18 cellular contexts compared by ENCODE assay signal in genomic region chr20:4493386-4493785, GRCh38.
"Had no signal": no experiment of that assay in that cellular context is flagged by ENCODE, and none has a peak within 500 bp of the region (broad histone marks: within the 10 kb centered on the region; RNA-seq: fewer than 3 reads in every experiment).

No MANE protein-coding gene starts in this region.

- H3K4me1 ChIP-seq: SJCRH30 had no signal

- DNase-seq: Karpas-422, KG1, MV-4-11, NCI-H1048, NCI-H1105, NCI-H1417, NCI-H146, NCI-H1694 treated with DMSO at 0.1 percent for 48 hours, NCI-H1930, NCI-H2081, NCI-H2107, NCI-H2227 treated with DMSO at 0.1 percent for 48 hours, NCI-H524 treated with DMSO at 0.1 percent for 48 hours, NCI-H69, NCI-H774, SHP77 treated with DMSO at 0.1 percent for 48 hours, SJCRH30, SW 1271 had no signal

- H3K9me3 ChIP-seq: SJCRH30 had no signal

- H3K27me3 ChIP-seq: SJCRH30 had no signal

- H3K36me3 ChIP-seq: SJCRH30 had no signal

- H3K4me3 ChIP-seq: SJCRH30 had no signal

- H3K27ac ChIP-seq: SJCRH30 had no signal
